Comparison of ENCODE assay signal across 20 cellular contexts in genomic region chr4:13445841-13446790, GRCh38. TPM values are rescaled to one million over a fixed set of nuclear protein-coding genes. Genes with fewer than 3 reads are reported as not detected.
DNase-seq lines count a peak whose midpoint lies in the region; ATAC-seq and TF ChIP-seq lines count a peak whose summit lies in the region.
"Had no signal": no experiment of that assay in that cellular context is flagged by ENCODE, and none has a peak within 500 bp of the region (broad histone marks: within the 10 kb centered on the region; RNA-seq: fewer than 3 reads in every experiment).

No MANE protein-coding gene starts in this region.

- no peaks in the 10 kb centered on the region for H3K27me3 ChIP-seq in GM23338 (ENCODE audit: insufficient read depth)
- no peaks in the 10 kb centered on the region; the same call in 1 of the 2 replicates for H3K27me3 ChIP-seq in SJSA1 (replicated peaks)
- H3K27me3 ChIP-seq in dorsolateral prefrontal cortex: no peaks in the 10 kb centered on the region
- no peaks in the 10 kb centered on the region for H3K27me3 ChIP-seq in prostate gland (replicated peaks; ENCODE audit: insufficient read depth)
- H3K27me3 ChIP-seq: BLaER1 treated with 17β-estradiol and CSF1 and Interleukin-3, amounts not matched to agents 10 nM and 100 nM; body of pancreas; gastroesophageal sphincter; pancreas; right lobe of liver had no signal

- peak overlapping the region; percentile 91 for H3K4me2 ChIP-seq in GM23338
- H3K4me2 ChIP-seq: BLaER1 treated with 17β-estradiol and CSF1 and Interleukin-3, amounts not matched to agents 10 nM and 100 nM had no signal

- no peaks in the 10 kb centered on the region for H4K20me1 ChIP-seq in GM23338 (replicated peaks; ENCODE audit: insufficient read depth)
- H4K20me1 ChIP-seq: BLaER1 treated with 17β-estradiol and CSF1 and Interleukin-3, amounts not matched to agents 10 nM and 100 nM had no signal

- H3K4me1 ChIP-seq in GM23338 (ENCODE audit: insufficient read depth): peaks cover 22% of the 10 kb centered on the region
- H3K4me1 ChIP-seq in SJSA1 (replicated peaks): no peaks in the 10 kb centered on the region
- H3K4me1 ChIP-seq in prostate gland (replicated peaks): no peaks in the 10 kb centered on the region
- H3K4me1 ChIP-seq: BLaER1 treated with 17β-estradiol and CSF1 and Interleukin-3, amounts not matched to agents 10 nM and 100 nM; body of pancreas; gastroesophageal sphincter; pancreas; right lobe of liver had no signal

- intact Hi-C loops in dorsolateral prefrontal cortex (cut with DNase I) (no loop called here), prostate gland (cut with DNase I) (no loop called here)

- H3K27me3 Mint-ChIP-seq in GM23338 (ENCODE audit: insufficient read depth, low read depth, poor library complexity) (peaks cover 5% of the 10 kb centered on the region), nephron (ENCODE audit: low read depth) (no peaks in the 10 kb centered on the region)
- no peaks in the 10 kb centered on the region for H3K27me3 Mint-ChIP-seq in activated T-cell treated with anti-CD3 and anti-CD28 coated beads, Interleukin-2, amount 50 U/mL, for 72 hours (ENCODE audit: low read depth)

- no peaks in the 10 kb centered on the region for H3K9me2 ChIP-seq in GM23338 (ENCODE audit: insufficient read depth)

- H3K27ac ChIP-seq in GM23338 (ENCODE audit: low read depth) (peak overlapping the region; percentile 67; the same call in 1 of the 2 replicates), SJSA1 (no peak overlapping the region), dorsolateral prefrontal cortex (no peak overlapping the region), prostate gland (no peak overlapping the region)
- H3K27ac ChIP-seq: BLaER1 treated with 17β-estradiol and CSF1 and Interleukin-3, amounts not matched to agents 10 nM and 100 nM; body of pancreas; gastroesophageal sphincter; pancreas; right lobe of liver had no signal

- H3K9me3 Mint-ChIP-seq in GM23338 (peaks cover 2% of the 10 kb centered on the region; the same call in 1 of the 3 replicates), nephron (peaks cover 2% of the 10 kb centered on the region)
- no peaks in the 10 kb centered on the region for H3K9me3 Mint-ChIP-seq in activated T-cell treated with anti-CD3 and anti-CD28 coated beads, Interleukin-2, amount 50 U/mL, for 72 hours
- H3K9me3 Mint-ChIP-seq: T-helper 2 cell treated with Interferon-gamma antibody and Interleukin-4, amounts not matched to agents 5 μg/mL and 100 μg/mL, for 36 hours had no signal

- no peaks in the 10 kb centered on the region for H3F3A ChIP-seq in GM23338 (replicated peaks; ENCODE audit: low read depth)

- peak overlapping the region; percentile 88 for H3K4me3 Mint-ChIP-seq in GM23338
- H3K4me3 Mint-ChIP-seq in nephron: peak overlapping the region in 2 of 3 experiments; percentile 17 to 50
- H3K4me3 Mint-ChIP-seq in activated T-cell treated with anti-CD3 and anti-CD28 coated beads, Interleukin-2, amount 50 U/mL, for 72 hours: no peak overlapping the region
- H3K4me3 Mint-ChIP-seq: T-helper 2 cell treated with Interferon-gamma antibody and Interleukin-4, amounts not matched to agents 5 μg/mL and 100 μg/mL, for 36 hours had no signal

- peak; percentile 87 for DNase-seq in GM23338 (ENCODE audit: low spot score)
- DNase-seq in SJSA1 (ENCODE audit: low read depth in 1 of 2, low spot score in 2 of 2): peak; percentile 5 to 60
- DNase-seq in activated T-cell treated with anti-CD3 and anti-CD28 coated beads, Interleukin-2, amount 50 U/mL, for 48 hours: no peak
- no peak for DNase-seq in dorsolateral prefrontal cortex
- no peak for DNase-seq in activated T-cell treated with anti-CD3 and anti-CD28 coated beads, Interleukin-2, amount 50 U/mL, for 72 hours
- DNase-seq in prostate gland (ENCODE audit: low spot score): no peak
- DNase-seq: body of pancreas, MM.1S, NCI-H1436, NCI-H526, right lobe of liver, RPMI8226 had no signal

- H3K36me3 Mint-ChIP-seq in GM23338 (ENCODE audit: low read depth): peaks cover 10% of the 10 kb centered on the region; the same call in 1 of the 3 replicates
- peaks cover 30% of the 10 kb centered on the region for H3K36me3 Mint-ChIP-seq in nephron (ENCODE audit: low read depth)
- peaks cover 4 to 8% of the 10 kb centered on the region in 2 donors for H3K36me3 Mint-ChIP-seq in activated T-cell treated with anti-CD3 and anti-CD28 coated beads, Interleukin-2, amount 50 U/mL, for 72 hours (ENCODE audit: insufficient read depth in 2 of 2)

- WGBS in prostate gland: 79% methylated on average over 22 of the region's 22 CpGs

- peaks cover 33% of the 10 kb centered on the region for H3K4me1 Mint-ChIP-seq in GM23338
- peaks cover 10% of the 10 kb centered on the region for H3K4me1 Mint-ChIP-seq in nephron
- H3K4me1 Mint-ChIP-seq in activated T-cell treated with anti-CD3 and anti-CD28 coated beads, Interleukin-2, amount 50 U/mL, for 72 hours (ENCODE audit: low read depth): no peaks in the 10 kb centered on the region

- H3K4me3 ChIP-seq in GM23338 (peak overlapping the region; percentile 83), SJSA1 (no peak overlapping the region), iPS-11a (ENCODE audit: low read depth, low read length) (peak overlapping the region; percentile 75), dorsolateral prefrontal cortex (no peak overlapping the region), prostate gland (no peak overlapping the region)
- H3K4me3 ChIP-seq: BLaER1 treated with 17β-estradiol and CSF1 and Interleukin-3, amounts not matched to agents 10 nM and 100 nM; body of pancreas; gastroesophageal sphincter; K562; pancreas; right lobe of liver had no signal

- ATAC-seq in GM23338: peak; percentile 91
- no peak for ATAC-seq in activated T-cell treated with anti-CD3 and anti-CD28 coated beads, Interleukin-2, amount 50 U/mL, for 72 hours (replicated peaks in 1 of 2)
- ATAC-seq: body of pancreas, gastroesophageal sphincter, K562, pancreas, right lobe of liver, SK-N-SH treated with all-trans-retinoic acid at 6 μM for 48 hours had no signal

- H3K27ac Mint-ChIP-seq in GM23338: peak overlapping the region; percentile 85
- no peak overlapping the region for H3K27ac Mint-ChIP-seq in nephron
- no peak overlapping the region for H3K27ac Mint-ChIP-seq in activated T-cell treated with anti-CD3 and anti-CD28 coated beads, Interleukin-2, amount 50 U/mL, for 72 hours
- H3K27ac Mint-ChIP-seq: T-helper 2 cell treated with Interferon-gamma antibody and Interleukin-4, amounts not matched to agents 5 μg/mL and 100 μg/mL, for 36 hours had no signal

- H3K79me2 ChIP-seq in GM23338 (replicated peaks; ENCODE audit: insufficient read depth): no peaks in the 10 kb centered on the region

- H3K9me3 ChIP-seq in SJSA1 (replicated peaks): no peaks in the 10 kb centered on the region
- H3K9me3 ChIP-seq in prostate gland: no peaks in the 10 kb centered on the region
- H3K9me3 ChIP-seq: body of pancreas, gastroesophageal sphincter, pancreas, right lobe of liver had no signal

- TF ChIP-seq POLR2A in prostate gland (IDR thresholded peaks at IDR 0.05): no peak

- TF ChIP-seq CTCF in GM23338 (conservative IDR thresholded peaks at IDR 0.05; ENCODE audit: low read depth in 2 of 2): no peak
- no peak for TF ChIP-seq CTCF in nephron (IDR thresholded peaks at IDR 0.05; ENCODE audit: unreplicated experiment in 3 of 3)
- no peak for TF ChIP-seq CTCF in dorsolateral prefrontal cortex (IDR thresholded peaks at IDR 0.05 in 54 of 56, conservative IDR thresholded peaks at IDR 0.05 in 2 of 56; ENCODE audit: low read depth in 1 of 56, partially characterized antibody in 56 of 56)
- TF ChIP-seq CTCF in prostate gland (IDR thresholded peaks at IDR 0.05): no peak

- no peaks in the 10 kb centered on the region for H3K36me3 ChIP-seq in GM23338 (ENCODE audit: insufficient read depth)
- no peaks in the 10 kb centered on the region for H3K36me3 ChIP-seq in SJSA1
- H3K36me3 ChIP-seq in prostate gland: no peaks in the 10 kb centered on the region
- H3K36me3 ChIP-seq: pancreas, right lobe of liver had no signal

- peak overlapping the region; percentile 92 for H2AFZ ChIP-seq in GM23338

TF ChIP-seq in GM23338, 12 proteins besides CTCF, POLR2A, EP300 and RAD21:
- no peak for TF ChIP-seq JUNB (IDR thresholded peaks at IDR 0.05; ENCODE audit: unreplicated experiment)
- TF ChIP-seq EZH2 (IDR thresholded peaks at IDR 0.05; ENCODE audit: low read depth, unreplicated experiment): no peak
- TF ChIP-seq REST (IDR thresholded peaks at IDR 0.05; ENCODE audit: unreplicated experiment): no peak
- TF ChIP-seq CREB1 (CRISPR knock-in tag; IDR thresholded peaks at IDR 0.05; ENCODE audit: low read depth): no peak

RNA-seq across cellular contexts. Expression of gene RAB28, which starts 38.0 kb away (rescaled TPM):
- 23.9 and 35.9 TPM in 2 replicates for total RNA-seq in GM23338 (2014; rRNA removed; shearing (Covaris generic))
- polyA plus RNA-seq in GM23338 (2016; fragmentation: Nextera tagmentation; extraction: Ambion mirVana): 13.8 and 15.3 TPM in 2 replicates
- total RNA-seq in SJSA1 (2014; rRNA removed; shearing (Covaris generic)): 18.6 and 23.6 TPM in 2 replicates
- total RNA-seq in dorsolateral prefrontal cortex (10 to 100 TPM; 19.5 to 38.5 (median 25.8) TPM), prostate gland (10 to 100 TPM; 19.7 to 21.4 TPM)
- total RNA-seq in activated T-cell treated with anti-CD3 and anti-CD28 coated beads, Interleukin-2, amount 50 U/mL, for 72 hours: 10 to 100 TPM; 15.6 to 16.8 TPM

Comparison
In these comparisons a context has a peak if more than half of its experiments do, and no peak if none do; other contexts are left out.
1. DNase-seq: peak in GM23338 (single experiment) and SJSA1 (2 of 2); none in activated T-cell treated with anti-CD3 and anti-CD28 coated beads, Interleukin-2, amount 50 U/mL, for 48 hours (0 of 2), dorsolateral prefrontal cortex (0 of 10), activated T-cell treated with anti-CD3 and anti-CD28 coated beads, Interleukin-2, amount 50 U/mL, for 72 hours (0 of 2) and prostate gland (single experiment).
2. H3K4me3 ChIP-seq: peak in GM23338 (single experiment) and iPS-11a (single experiment); none in SJSA1 (single experiment), dorsolateral prefrontal cortex (0 of 59) and prostate gland (0 of 2).
3. H3K4me3 Mint-ChIP-seq: peak in GM23338 (single experiment) and nephron (2 of 3); none in activated T-cell treated with anti-CD3 and anti-CD28 coated beads, Interleukin-2, amount 50 U/mL, for 72 hours (0 of 2).